In genomic region chr3:53024315-53024714, GRCh38 we compare ENCODE assay signal across 29 cellular contexts.
"Had no signal": no experiment of that assay in that cellular context is flagged by ENCODE, and none has a peak within 500 bp of the region (broad histone marks: within the 10 kb centered on the region; RNA-seq: fewer than 3 reads in every experiment).

No MANE protein-coding gene starts in this region.

- H3K27me3 ChIP-seq: brain microvascular endothelial cell, esophagus muscularis mucosa, foreskin keratinocyte, gastrocnemius medialis, heart left ventricle had no signal

- H3K27me3 Mint-ChIP-seq: activated B cell treated with CpG ODN at 0.5 μM for 24 hours; activated CD8-positive, alpha-beta T cell treated with anti-CD3 and anti-CD28 coated beads for 36 hours; activated naive CD8-positive, alpha-beta T cell; activated T-helper 17 cell treated with anti-CD3 and anti-CD28 coated beads, Interleukin-2, amount 50 U/mL, for 72 hours; effector memory CD8-positive, alpha-beta T cell had no signal

- DNase-seq: activated B cell treated with CpG ODN at 0.5 μM for 24 hours; activated CD4-positive, alpha-beta T cell treated with anti-CD3 and anti-CD28 coated beads for 48 hours; activated CD4-positive, alpha-beta T cell treated with anti-CD3 and anti-CD28 coated beads, Interleukin-2, amount 50 U/mL, for 1 hour; activated CD4-positive, alpha-beta T cell treated with anti-CD3 and anti-CD28 coated beads, Interleukin-2, amount 50 U/mL, for 48 hours; activated CD8-positive, alpha-beta memory T cell treated with anti-CD3 and anti-CD28 coated beads for 24 hours; activated CD8-positive, alpha-beta T cell treated with anti-CD3 and anti-CD28 coated beads for 36 hours; activated effector memory CD4-positive, alpha-beta T cell treated with Interleukin-2 at 50 U/mL for 16 hours; activated gamma-delta T cell treated with Interleukin-2 at 50 U/mL for 16 hours; activated naive CD4-positive, alpha-beta T cell treated with anti-CD3 and anti-CD28 coated beads, Interleukin-2, amount 50 U/mL, for 16 hours; activated naive CD4-positive, alpha-beta T cell treated with Interleukin-2 at 50 U/mL for 16 hours; activated T-cell treated with anti-CD3 and anti-CD28 coated beads, Interleukin-2, amount 50 U/mL, for 4 hours; amniotic stem cell; anterior cingulate cortex; brain microvascular endothelial cell; cortex of kidney; dermis blood vessel endothelial cell; effector CD4-positive, alpha-beta T cell; effector memory CD8-positive, alpha-beta T cell; erythroblast; foreskin keratinocyte; gastrocnemius medialis; glutamatergic neuron; heart left ventricle; T-helper 1 cell; T-helper 2 cell had no signal

- H3K4me3 Mint-ChIP-seq: activated B cell treated with CpG ODN at 0.5 μM for 24 hours; activated CD8-positive, alpha-beta T cell treated with anti-CD3 and anti-CD28 coated beads for 36 hours; activated naive CD8-positive, alpha-beta T cell; activated T-cell treated with anti-CD3 and anti-CD28 coated beads, Interleukin-2, amount 50 U/mL, for 4 hours; effector memory CD8-positive, alpha-beta T cell had no signal

- H3K9me3 ChIP-seq: esophagus muscularis mucosa, gastrocnemius medialis, heart left ventricle had no signal

- H3K4me1 ChIP-seq: foreskin keratinocyte had no signal

- H3K9me3 Mint-ChIP-seq: activated B cell treated with CpG ODN at 0.5 μM for 24 hours; activated CD8-positive, alpha-beta T cell treated with anti-CD3 and anti-CD28 coated beads for 36 hours; activated T-cell treated with anti-CD3 and anti-CD28 coated beads, Interleukin-2, amount 50 U/mL, for 4 hours; activated T-helper 17 cell treated with anti-CD3 and anti-CD28 coated beads, Interleukin-2, amount 50 U/mL, for 72 hours; effector memory CD8-positive, alpha-beta T cell had no signal

- H3K4me3 ChIP-seq: esophagus muscularis mucosa, gastrocnemius medialis, heart left ventricle had no signal

- ATAC-seq: activated CD4-positive, CD25-positive, alpha-beta regulatory T cell treated with anti-CD3 and anti-CD28 coated beads, Interleukin-2, amount 50 U/mL, for 24 hours; activated CD8-positive, alpha-beta T cell treated with anti-CD3 and anti-CD28 coated beads for 36 hours; activated T-cell treated with anti-CD3 and anti-CD28 coated beads, Interleukin-2, amount 50 U/mL, for 4 hours; activated T-helper 17 cell treated with anti-CD3 and anti-CD28 coated beads, Interleukin-2, amount 50 U/mL, for 72 hours; effector memory CD8-positive, alpha-beta T cell; foreskin keratinocyte; gastrocnemius medialis; heart left ventricle had no signal

- H3K27ac ChIP-seq: brain microvascular endothelial cell, esophagus muscularis mucosa, foreskin keratinocyte, gastrocnemius medialis, heart left ventricle had no signal

- H3K36me3 ChIP-seq: brain microvascular endothelial cell, esophagus muscularis mucosa, gastrocnemius medialis, heart left ventricle had no signal

- H3K27ac Mint-ChIP-seq: activated B cell treated with CpG ODN at 0.5 μM for 24 hours; activated CD8-positive, alpha-beta T cell treated with anti-CD3 and anti-CD28 coated beads for 36 hours; activated naive CD8-positive, alpha-beta T cell had no signal
